32 cellular contexts compared by ENCODE assay signal in the genomic region with DNA sequence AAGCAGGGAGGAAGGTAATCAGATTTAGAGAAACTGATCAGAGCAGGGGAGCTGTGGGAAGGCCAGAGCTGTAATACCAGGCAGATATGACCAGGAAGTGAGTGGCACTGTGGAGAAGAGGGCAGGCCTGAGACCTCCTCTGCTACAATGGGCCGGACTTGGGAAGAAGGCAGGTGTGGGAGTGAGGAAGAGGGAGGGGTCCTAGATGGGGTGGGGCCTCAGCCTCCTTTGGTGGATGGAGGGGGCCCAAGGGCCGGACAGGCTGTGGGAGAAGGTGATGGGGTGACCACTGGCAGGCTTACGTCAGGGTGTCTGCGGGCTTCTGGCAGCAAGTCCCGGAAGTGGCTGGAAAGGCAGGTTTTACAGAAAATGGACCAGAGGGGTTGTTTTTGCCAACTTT. TPM values are rescaled to one million over a fixed set of nuclear protein-coding genes. Genes with fewer than 3 reads are reported as not detected.
"Had no signal": no experiment of that assay in that cellular context is flagged by ENCODE, and none has a peak within 500 bp of the region (broad histone marks: within the 10 kb centered on the region; RNA-seq: fewer than 3 reads in every experiment).

No MANE protein-coding gene starts in this region.

- H3K36me3 ChIP-seq: neutrophil, right lobe of liver, upper lobe of left lung had no signal

- H3K9me3 Mint-ChIP-seq: activated B cell treated with CpG ODN at 0.5 μM for 24 hours; activated naive CD4-positive, alpha-beta T cell treated with anti-CD3 and anti-CD28 coated beads for 36 hours; activated naive CD8-positive, alpha-beta T cell treated with anti-CD3 and anti-CD28 coated beads, Interleukin-2, amount 10 ng/mL, durations not matched to agents 7 days and 5 days; activated T-cell treated with anti-CD3 and anti-CD28 coated beads, Interleukin-2, amount 50 U/mL, for 72 hours; dendritic cell treated with granulocyte-macrophage colony-stimulating factor and Interleukin-4, amounts not matched to agents 40 ng/mL and 50 ng/mL, for 4 days; mesothelial cell of epicardium; natural killer cell; stimulated activated naive B cell treated with anti-CD40 and anti-IgM and Interleukin-4, amounts not matched to agents 10 μg/mL and 1 μg/mL and 100 μg/mL, for 72 hours; T-helper 1 cell treated with Interleukin-12 subunit alpha and Interleukin-12 subunit beta and Interleukin-4 antibody, amounts not matched to agents 30 μg/mL and 1 μg/mL, for 36 hours had no signal

- H3K27ac ChIP-seq: body of pancreas, foreskin keratinocyte, neutrophil, right lobe of liver, testis, upper lobe of left lung had no signal

- H3K4me3 ChIP-seq: body of pancreas, right lobe of liver, testis, upper lobe of left lung had no signal

- H3K27ac Mint-ChIP-seq: activated B cell treated with CpG ODN at 0.5 μM for 24 hours; activated CD4-positive, alpha-beta T cell treated with anti-CD3 and anti-CD28 coated beads for 36 hours; activated naive CD4-positive, alpha-beta T cell treated with anti-CD3 and anti-CD28 coated beads for 36 hours; activated naive CD8-positive, alpha-beta T cell treated with anti-CD3 and anti-CD28 coated beads, Interleukin-2, amount 10 ng/mL, durations not matched to agents 7 days and 5 days; activated T-cell treated with anti-CD3 and anti-CD28 coated beads, Interleukin-2, amount 50 U/mL, for 72 hours; dendritic cell treated with granulocyte-macrophage colony-stimulating factor and Interleukin-4, amounts not matched to agents 40 ng/mL and 50 ng/mL, for 4 days; mesothelial cell of epicardium; natural killer cell; stimulated activated naive B cell treated with anti-CD40 and anti-IgM and Interleukin-4, amounts not matched to agents 10 μg/mL and 1 μg/mL and 100 μg/mL, for 72 hours; T-helper 1 cell treated with Interleukin-12 subunit alpha and Interleukin-12 subunit beta and Interleukin-4 antibody, amounts not matched to agents 30 μg/mL and 1 μg/mL, for 36 hours had no signal

- ATAC-seq: activated CD4-positive, alpha-beta T cell treated with anti-CD3 and anti-CD28 coated beads for 36 hours; activated T-cell treated with anti-CD3 and anti-CD28 coated beads, Interleukin-2, amount 50 U/mL, for 72 hours; body of pancreas; foreskin keratinocyte; natural killer cell; right lobe of liver; stimulated activated naive B cell treated with anti-CD40 and anti-IgM and Interleukin-4, amounts not matched to agents 10 μg/mL and 1 μg/mL and 100 μg/mL, for 72 hours had no signal

- H3K27me3 ChIP-seq: testis had no signal

- H3K36me3 Mint-ChIP-seq: activated naive CD8-positive, alpha-beta T cell treated with anti-CD3 and anti-CD28 coated beads, Interleukin-2, amount 10 ng/mL, durations not matched to agents 7 days and 5 days; mesothelial cell of epicardium; natural killer cell; stimulated activated naive B cell treated with anti-CD40 and anti-IgM and Interleukin-4, amounts not matched to agents 10 μg/mL and 1 μg/mL and 100 μg/mL, for 72 hours had no signal

- H3K4me1 Mint-ChIP-seq: activated CD4-positive, alpha-beta T cell treated with anti-CD3 and anti-CD28 coated beads for 36 hours; activated naive CD8-positive, alpha-beta T cell treated with anti-CD3 and anti-CD28 coated beads, Interleukin-2, amount 10 ng/mL, durations not matched to agents 7 days and 5 days had no signal

- H3K4me3 Mint-ChIP-seq: activated B cell treated with CpG ODN at 0.5 μM for 24 hours; activated CD4-positive, alpha-beta T cell treated with anti-CD3 and anti-CD28 coated beads for 36 hours; activated naive CD4-positive, alpha-beta T cell treated with anti-CD3 and anti-CD28 coated beads for 36 hours; activated naive CD8-positive, alpha-beta T cell treated with anti-CD3 and anti-CD28 coated beads, Interleukin-2, amount 10 ng/mL, durations not matched to agents 7 days and 5 days; activated T-cell treated with anti-CD3 and anti-CD28 coated beads, Interleukin-2, amount 50 U/mL, for 72 hours; dendritic cell treated with granulocyte-macrophage colony-stimulating factor and Interleukin-4, amounts not matched to agents 40 ng/mL and 50 ng/mL, for 4 days; mesothelial cell of epicardium; natural killer cell; stimulated activated naive B cell treated with anti-CD40 and anti-IgM and Interleukin-4, amounts not matched to agents 10 μg/mL and 1 μg/mL and 100 μg/mL, for 72 hours; T-helper 1 cell treated with Interleukin-12 subunit alpha and Interleukin-12 subunit beta and Interleukin-4 antibody, amounts not matched to agents 30 μg/mL and 1 μg/mL, for 36 hours had no signal

- H3K4me1 ChIP-seq: foreskin keratinocyte, right lobe of liver had no signal

- H3K9me3 ChIP-seq: body of pancreas, neutrophil, right lobe of liver, testis, upper lobe of left lung had no signal

- DNase-seq: activated B cell treated with CpG ODN at 0.5 μM for 24 hours; activated CD4-positive, alpha-beta T cell treated with anti-CD3 and anti-CD28 coated beads for 36 hours; activated CD4-positive, alpha-beta T cell treated with anti-CD3 and anti-CD28 coated beads, Interleukin-2, amount 50 U/mL, for 4 hours; activated CD8-positive, alpha-beta memory T cell treated with anti-CD3 and anti-CD28 coated beads for 24 hours; activated effector memory CD4-positive, alpha-beta T cell treated with Interleukin-2 at 50 U/mL for 16 hours; activated naive CD4-positive, alpha-beta T cell treated with anti-CD3 and anti-CD28 coated beads for 36 hours; activated naive CD8-positive, alpha-beta T cell treated with anti-CD3 and anti-CD28 coated beads, Interleukin-2, amount 10 ng/mL, durations not matched to agents 7 days and 5 days; activated T-cell treated with anti-CD3 and anti-CD28 coated beads, Interleukin-2, amount 50 U/mL, for 72 hours; body of pancreas; effector CD4-positive, alpha-beta T cell; erythroblast; foreskin keratinocyte; hippocampal formation; kidney glomerular epithelial cell; mammary epithelial cell; natural killer cell; right lobe of liver; small intestine; stimulated activated CD4-positive, alpha-beta T cell treated with anti-CD3 and anti-CD28 coated beads, Interleukin-2, amount 100 ng/mL, for 48 hours; stimulated activated CD8-positive, alpha-beta memory T cell treated with anti-CD3 and anti-CD28 coated beads, Interleukin-4, amount 100 ng/mL, for 48 hours; stimulated activated naive B cell treated with anti-CD40 and anti-IgM and Interleukin-4, amounts not matched to agents 10 μg/mL and 1 μg/mL and 100 μg/mL, for 72 hours; T1000; testis; upper lobe of left lung had no signal

RNA-seq across cellular contexts. Expression of a gene that starts 5.0 kb away (rescaled TPM):
- total RNA-seq: activated B cell treated with CpG ODN at 0.5 μM for 24 hours; activated naive CD4-positive, alpha-beta T cell treated with anti-CD3 and anti-CD28 coated beads for 36 hours; body of pancreas; cardiac septum; chondrocyte; foreskin keratinocyte; left ventricle myocardium superior; mammary epithelial cell; right lobe of liver; upper lobe of left lung had no signal
- polyA plus RNA-seq: fibroblast of lung, foreskin keratinocyte, mammary epithelial cell had no signal

RNA-seq across cellular contexts. Expression of a gene that starts 10.6 kb away (rescaled TPM):
- total RNA-seq: activated CD4-positive, alpha-beta T cell treated with anti-CD3 and anti-CD28 coated beads for 36 hours; activated naive CD4-positive, alpha-beta T cell treated with anti-CD3 and anti-CD28 coated beads for 36 hours; activated naive CD8-positive, alpha-beta T cell treated with anti-CD3 and anti-CD28 coated beads, Interleukin-2, amount 10 ng/mL, durations not matched to agents 7 days and 5 days; activated T-cell treated with anti-CD3 and anti-CD28 coated beads, Interleukin-2, amount 50 U/mL, for 72 hours; body of pancreas; foreskin keratinocyte; mammary epithelial cell had no signal
- polyA plus RNA-seq: foreskin keratinocyte, mammary epithelial cell had no signal

RNA-seq across cellular contexts. Expression of a gene that starts 19.9 kb away (rescaled TPM):
- total RNA-seq: activated naive CD8-positive, alpha-beta T cell treated with anti-CD3 and anti-CD28 coated beads, Interleukin-2, amount 10 ng/mL, durations not matched to agents 7 days and 5 days; natural killer cell had no signal
